Comparison of ENCODE assay signal across 1 cellular context in the genomic region with DNA sequence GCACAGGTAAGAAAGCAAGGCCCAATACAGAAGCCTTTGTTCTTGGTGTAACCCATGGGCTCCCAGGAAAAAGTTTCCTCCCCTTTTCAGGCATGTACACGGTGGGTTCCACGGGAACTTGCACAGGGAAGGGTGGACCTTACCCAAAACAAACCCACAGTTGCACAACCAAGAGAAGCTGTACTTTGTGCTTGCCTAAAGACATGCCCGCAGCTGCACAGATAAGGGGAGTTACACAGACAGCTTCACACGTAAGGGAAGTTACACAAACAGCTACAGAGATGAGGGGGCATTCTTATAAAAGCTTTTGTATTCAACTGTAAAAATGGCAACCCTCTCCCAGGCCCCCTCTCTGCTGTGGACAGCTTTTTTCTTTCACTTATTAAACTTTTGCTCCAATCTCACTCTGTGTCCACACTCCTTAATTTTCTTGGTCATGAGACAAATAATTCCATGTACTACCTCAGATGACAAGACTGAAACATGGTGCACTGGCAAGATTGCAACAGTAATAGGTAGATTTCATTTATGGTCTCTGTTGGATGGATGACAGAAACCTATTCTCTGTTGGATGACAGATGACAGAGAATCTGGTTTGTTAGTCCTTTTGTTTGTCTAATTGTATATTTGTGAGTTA.
TF ChIP-seq lines count a peak whose summit lies in the region.

No MANE protein-coding gene starts in this region.

TF ChIP-seq in HepG2, 621 proteins besides CTCF, POLR2A, EP300 and RAD21 (continued from another document and continues in another):
- TF ChIP-seq, protein P1, sequence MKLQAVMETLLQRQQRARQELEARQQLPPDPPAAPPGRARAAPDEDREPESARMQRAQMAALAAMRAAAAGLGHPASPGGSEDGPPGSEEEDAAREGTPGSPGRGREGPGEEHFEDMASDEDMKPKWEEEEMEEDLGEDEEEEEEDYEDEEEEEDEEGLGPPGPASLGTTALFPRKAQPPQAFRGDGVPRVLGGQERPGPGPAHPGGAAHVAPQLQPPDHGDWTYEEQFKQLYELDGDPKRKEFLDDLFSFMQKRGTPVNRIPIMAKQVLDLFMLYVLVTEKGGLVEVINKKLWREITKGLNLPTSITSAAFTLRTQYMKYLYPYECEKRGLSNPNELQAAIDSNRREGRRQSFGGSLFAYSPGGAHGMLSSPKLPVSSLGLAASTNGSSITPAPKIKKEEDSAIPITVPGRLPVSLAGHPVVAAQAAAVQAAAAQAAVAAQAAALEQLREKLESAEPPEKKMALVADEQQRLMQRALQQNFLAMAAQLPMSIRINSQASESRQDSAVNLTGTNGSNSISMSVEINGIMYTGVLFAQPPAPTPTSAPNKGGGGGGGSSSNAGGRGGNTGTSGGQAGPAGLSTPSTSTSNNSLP (IDR thresholded peaks at IDR 0.05; ENCODE audit: low read depth, low read length): 0 out of 2 replicates have a peak, but pooled peaks have one; percentile 37
- TF ChIP-seq HOXA3 (CRISPR knock-in tag; IDR thresholded peaks at IDR 0.05): peak; percentile 68
- TF ChIP-seq SCMH1 (CRISPR knock-in tag; IDR thresholded peaks at IDR 0.05; ENCODE audit: borderline replicate concordance): no peak
- no peak for TF ChIP-seq NFYB (CRISPR knock-in tag; IDR thresholded peaks at IDR 0.05)
- no peak for TF ChIP-seq ZNF335 (CRISPR knock-in tag; IDR thresholded peaks at IDR 0.05)
- no peak for TF ChIP-seq ZMAT3 (CRISPR knock-in tag; conservative IDR thresholded peaks at IDR 0.05)
- TF ChIP-seq KAT8 (CRISPR knock-in tag; IDR thresholded peaks at IDR 0.05): peak; percentile 62; the same call in 1 of the 2 replicates
- TF ChIP-seq SIX1 (CRISPR knock-in tag; IDR thresholded peaks at IDR 0.05; ENCODE audit: borderline replicate concordance): peak; percentile 45; the same call in 1 of the 2 replicates
- TF ChIP-seq TARDBP (CRISPR knock-in tag; IDR thresholded peaks at IDR 0.05): peak; percentile 85; the same call in 1 of the 2 replicates
- no peak for TF ChIP-seq CREB1 (IDR thresholded peaks at IDR 0.05)
- TF ChIP-seq CREB1 (CRISPR knock-in tag; IDR thresholded peaks at IDR 0.05): no peak
- peak; percentile 92 for TF ChIP-seq ZNF18 (CRISPR knock-in tag; IDR thresholded peaks at IDR 0.05; ENCODE audit: insufficient replicate concordance)
- TF ChIP-seq WIZ (CRISPR knock-in tag; IDR thresholded peaks at IDR 0.05): no peak
- 0 out of 2 replicates have a peak, but pooled peaks have one; percentile 56 for TF ChIP-seq SP140L (CRISPR knock-in tag; IDR thresholded peaks at IDR 0.05; ENCODE audit: borderline replicate concordance)
- TF ChIP-seq SMYD3 (CRISPR knock-in tag; IDR thresholded peaks at IDR 0.05): no peak
- TF ChIP-seq, protein P2, sequence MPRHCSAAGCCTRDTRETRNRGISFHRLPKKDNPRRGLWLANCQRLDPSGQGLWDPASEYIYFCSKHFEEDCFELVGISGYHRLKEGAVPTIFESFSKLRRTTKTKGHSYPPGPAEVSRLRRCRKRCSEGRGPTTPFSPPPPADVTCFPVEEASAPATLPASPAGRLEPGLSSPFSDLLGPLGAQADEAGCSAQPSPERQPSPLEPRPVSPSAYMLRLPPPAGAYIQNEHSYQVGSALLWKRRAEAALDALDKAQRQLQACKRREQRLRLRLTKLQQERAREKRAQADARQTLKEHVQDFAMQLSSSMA (CRISPR knock-in tag; IDR thresholded peaks at IDR 0.05): no peak
- TF ChIP-seq ZNF232 (CRISPR knock-in tag; IDR thresholded peaks at IDR 0.05; ENCODE audit: borderline replicate concordance): 0 out of 2 replicates have a peak, but pooled peaks have one; percentile 36
- TF ChIP-seq ZFP82 (CRISPR knock-in tag; IDR thresholded peaks at IDR 0.05; ENCODE audit: borderline replicate concordance): no peak
- TF ChIP-seq, protein P3, sequence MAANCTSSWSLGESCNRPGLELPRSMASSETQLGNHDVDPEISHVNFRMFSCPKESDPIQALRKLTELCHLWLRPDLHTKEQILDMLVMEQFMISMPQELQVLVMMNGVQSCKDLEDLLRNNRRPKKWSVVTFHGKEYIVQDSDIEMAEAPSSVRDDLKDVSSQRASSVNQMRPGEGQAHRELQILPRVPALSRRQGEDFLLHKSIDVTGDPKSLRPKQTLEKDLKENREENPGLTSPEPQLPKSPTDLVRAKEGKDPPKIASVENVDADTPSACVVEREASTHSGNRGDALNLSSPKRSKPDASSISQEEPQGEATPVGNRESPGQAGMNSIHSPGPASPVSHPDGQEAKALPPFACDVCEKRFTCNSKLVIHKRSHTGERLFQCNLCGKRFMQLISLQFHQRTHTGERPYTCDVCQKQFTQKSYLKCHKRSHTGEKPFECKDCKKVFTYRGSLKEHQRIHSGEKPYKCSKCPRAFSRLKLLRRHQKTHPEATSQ (CRISPR knock-in tag; IDR thresholded peaks at IDR 0.05; ENCODE audit: borderline replicate concordance): no peak
- TF ChIP-seq ZNF180 (CRISPR knock-in tag; IDR thresholded peaks at IDR 0.05; ENCODE audit: borderline replicate concordance, low read depth): no peak
- TF ChIP-seq CC2D1A (CRISPR knock-in tag; IDR thresholded peaks at IDR 0.05): no peak
- TF ChIP-seq ZSCAN21 (CRISPR knock-in tag; IDR thresholded peaks at IDR 0.05; ENCODE audit: borderline replicate concordance): no peak
- no peak for TF ChIP-seq PAWR (CRISPR knock-in tag; IDR thresholded peaks at IDR 0.05; ENCODE audit: borderline replicate concordance)
- no peak for TF ChIP-seq ZNF256 (CRISPR knock-in tag; conservative IDR thresholded peaks at IDR 0.05)
- TF ChIP-seq ZBTB43 (CRISPR knock-in tag; conservative IDR thresholded peaks at IDR 0.05): peak; percentile 94
- no peak for TF ChIP-seq AKNA (CRISPR knock-in tag; IDR thresholded peaks at IDR 0.05; ENCODE audit: borderline replicate concordance)
- TF ChIP-seq HNRNPUL1 (IDR thresholded peaks at IDR 0.05; ENCODE audit: low read depth, low read length): no peak
- TF ChIP-seq PRMT3 (CRISPR knock-in tag; IDR thresholded peaks at IDR 0.05; ENCODE audit: borderline replicate concordance, low read depth): no peak
- no peak for TF ChIP-seq ZNF282 (IDR thresholded peaks at IDR 0.05; ENCODE audit: partially characterized antibody)
- TF ChIP-seq AKAP8 (CRISPR knock-in tag; IDR thresholded peaks at IDR 0.05): no peak
- TF ChIP-seq PITX1 (CRISPR knock-in tag; IDR thresholded peaks at IDR 0.05): peak; percentile 76; the same call in 1 of the 2 replicates
- no peak for TF ChIP-seq ZFP90 (CRISPR knock-in tag; IDR thresholded peaks at IDR 0.05; ENCODE audit: borderline replicate concordance)
- no peak for TF ChIP-seq ZNF160 (CRISPR knock-in tag; IDR thresholded peaks at IDR 0.05)
- TF ChIP-seq ZNF549 (CRISPR knock-in tag; IDR thresholded peaks at IDR 0.05): no peak
- peak; percentile 83 for TF ChIP-seq SOX5 (CRISPR knock-in tag; IDR thresholded peaks at IDR 0.05; ENCODE audit: borderline replicate concordance)
- TF ChIP-seq POLR2G (IDR thresholded peaks at IDR 0.05; ENCODE audit: low read depth, low read length): no peak
- TF ChIP-seq CENPT (CRISPR knock-in tag; IDR thresholded peaks at IDR 0.05; ENCODE audit: low read depth): no peak
- TF ChIP-seq ZNF20 (CRISPR knock-in tag; IDR thresholded peaks at IDR 0.05): no peak
- no peak for TF ChIP-seq PHB2 (IDR thresholded peaks at IDR 0.05; ENCODE audit: partially characterized antibody)
- no peak for TF ChIP-seq ZHX2 (IDR thresholded peaks at IDR 0.05; ENCODE audit: low read depth)
- no peak for TF ChIP-seq ZHX2 (CRISPR knock-in tag; IDR thresholded peaks at IDR 0.05; ENCODE audit: borderline replicate concordance)
- no peak for TF ChIP-seq ZNF563 (CRISPR knock-in tag; IDR thresholded peaks at IDR 0.05)
- TF ChIP-seq MBD4 (IDR thresholded peaks at IDR 0.05; ENCODE audit: borderline replicate concordance, low read length): no peak
- no peak; the same call in 1 of the 2 replicates for TF ChIP-seq DDIT3 (CRISPR knock-in tag; IDR thresholded peaks at IDR 0.05)
